Comparison of ENCODE assay signal across 21 cellular contexts in the genomic region with DNA sequence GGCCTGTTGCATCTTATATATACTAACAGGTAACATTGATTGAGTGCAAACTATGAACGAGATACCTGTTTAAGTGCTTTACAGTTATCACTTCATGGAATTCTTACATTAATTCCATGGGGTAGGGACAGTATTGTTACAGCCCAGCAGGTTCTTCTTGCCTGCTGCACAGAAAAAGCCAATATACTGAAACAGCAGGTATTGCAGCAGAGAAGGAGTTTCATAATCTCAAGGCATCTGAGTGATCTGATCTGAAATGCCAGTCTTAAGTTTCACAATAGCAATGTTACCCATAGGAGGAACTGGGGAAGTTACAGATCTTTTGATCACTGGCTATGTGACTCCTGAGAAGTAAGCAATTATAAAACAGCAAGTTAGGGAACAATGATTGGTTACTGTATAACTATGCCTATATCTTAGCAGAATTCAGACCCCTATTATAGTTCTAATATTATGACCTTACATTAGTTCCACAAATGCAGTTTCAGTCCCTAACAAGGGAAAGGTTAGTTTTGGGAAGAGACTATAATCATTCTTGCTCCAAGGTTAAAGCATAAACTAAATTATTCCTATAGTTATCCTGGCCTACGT.
"Had no signal": no experiment of that assay in that cellular context is flagged by ENCODE, and none has a peak within 500 bp of the region (broad histone marks: within the 10 kb centered on the region; RNA-seq: fewer than 3 reads in every experiment).

No MANE protein-coding gene starts in this region.

- DNase-seq: effector CD4-positive, alpha-beta T cell; endodermal cell; erythroblast; foreskin melanocyte; head of caudate nucleus; kidney; left cardiac atrium; left ventricle myocardium inferior; lower lobe of right lung; natural killer cell; posterior cingulate gyrus; sigmoid colon; stimulated activated CD4-positive, alpha-beta T cell treated with anti-CD3 and anti-CD28 coated beads, Interleukin-2, amount 100 ng/mL, for 24 hours; stimulated activated CD4-positive, alpha-beta T cell treated with anti-CD3 and anti-CD28 coated beads, Interleukin-4, amount 100 ng/mL, for 4 hours; stimulated activated naive CD4-positive, alpha-beta T cell; stomach; substantia nigra; transverse colon had no signal

- H3K4me3 ChIP-seq: hepatocyte, left ventricle myocardium inferior, lower lobe of right lung, sigmoid colon, skin epidermis, stomach, thoracic aorta, transverse colon had no signal

- ATAC-seq: left cardiac atrium, lower lobe of right lung, natural killer cell had no signal
